11 cellular contexts compared by ENCODE assay signal in genomic region chr7:135151162-135151932, GRCh38. TPM values are rescaled to one million over a fixed set of nuclear protein-coding genes. Genes with fewer than 3 reads are reported as not detected.
DNase-seq lines count a peak whose midpoint lies in the region; ATAC-seq, FAIRE-seq and TF ChIP-seq lines count a peak whose summit lies in the region.
"Had no signal": no experiment of that assay in that cellular context is flagged by ENCODE, and none has a peak within 500 bp of the region (broad histone marks: within the 10 kb centered on the region; RNA-seq: fewer than 3 reads in every experiment).

No MANE protein-coding gene starts in this region.

- peak overlapping the region; percentile 88 for H3K4me2 ChIP-seq in HepG2 (ENCODE audit: low read depth, low read length)

- ATAC-seq in activated T-cell treated with anti-CD3 and anti-CD28 coated beads, Interleukin-2, amount 50 U/mL, for 72 hours (replicated peaks in 1 of 2), result no peak
- ATAC-seq in T-helper 17 cell (peak; percentile 2), HepG2 (no peak)

- peaks cover 38 to 59% of the 10 kb centered on the region in 2 donors for H3K36me3 Mint-ChIP-seq in activated T-cell treated with anti-CD3 and anti-CD28 coated beads, Interleukin-2, amount 50 U/mL, for 72 hours (ENCODE audit: insufficient read depth in 2 of 2)
- H3K36me3 Mint-ChIP-seq in T-helper 17 cell (ENCODE audit: low read depth), result peaks cover 17% of the 10 kb centered on the region

- no peaks in the 10 kb centered on the region; a peak in 1 of 5 replicates for H3K27me3 ChIP-seq in HepG2 (ENCODE audit: control insufficient read depth in 1 of 2, insufficient read depth in 2 of 2, low read length in 2 of 2)
- H3K27me3 ChIP-seq in tibial nerve, result no peaks in the 10 kb centered on the region

- H3K27ac ChIP-seq in HepG2 (ENCODE audit: extremely low read length, insufficient read depth, low read length) (no peak overlapping the region), tibial nerve (peak overlapping the region in 3 of 4 donors; percentile 25 to 98 (median 98))

- in situ Hi-C loops in HepG2 (cut with HindIII; ENCODE audit: extremely low pct_ligation_motif_present, low pct_unique_long_range_greater_than_20kb), result no loop called here

- H3K27me3 Mint-ChIP-seq in activated T-cell treated with anti-CD3 and anti-CD28 coated beads, Interleukin-2, amount 50 U/mL, for 72 hours (ENCODE audit: low read depth), result no peaks in the 10 kb centered on the region
- no peaks in the 10 kb centered on the region for H3K27me3 Mint-ChIP-seq in T-helper 17 cell

- peak overlapping the region; percentile 76 to 84 for H3K4me3 Mint-ChIP-seq in activated T-cell treated with anti-CD3 and anti-CD28 coated beads, Interleukin-2, amount 50 U/mL, for 72 hours
- peak overlapping the region; percentile 65 for H3K4me3 Mint-ChIP-seq in T-helper 17 cell

- intact Hi-C loops in HepG2 (cut with micrococcal nuclease; ENCODE audit: unreplicated experiment), result no loop called here

- BruUV-seq in HepG2 (replicated peaks; lab: Mats Ljungman, UMichigan), result no TSS peak

- H3K27ac Mint-ChIP-seq in activated T-cell treated with anti-CD3 and anti-CD28 coated beads, Interleukin-2, amount 50 U/mL, for 72 hours, result no peak overlapping the region
- peak overlapping the region; percentile 99 for H3K27ac Mint-ChIP-seq in T-helper 17 cell

- H2AFZ ChIP-seq in HepG2 (ENCODE audit: low read length), result no peak overlapping the region

- no peak for TF ChIP-seq POLR2A in HepG2 (IDR thresholded peaks at IDR 0.05; ENCODE audit: insufficient read depth in 1 of 2, low read depth in 2 of 2, low read length in 2 of 2)
- TF ChIP-seq POLR2A in tibial nerve (IDR thresholded peaks at IDR 0.05), result no peak

- H3K4me3 ChIP-seq in HepG2 (replicated peaks in 1 of 3; ENCODE audit: insufficient read depth in 1 of 3, low read depth in 2 of 3, low read length in 3 of 3), result 0 out of 6 replicates have a peak overlapping the region, but pooled peaks of 1 of the 3 experiments have one; percentile 7
- no peak overlapping the region for H3K4me3 ChIP-seq in tibial nerve

- TF ChIP-seq CTCF in HepG2 (CRISPR knock-in tag; IDR thresholded peaks at IDR 0.05) (no peak), tibial nerve (IDR thresholded peaks at IDR 0.05) (no peak)

- peaks cover 14 to 26% of the 10 kb centered on the region in 2 donors for H3K9me3 Mint-ChIP-seq in activated T-cell treated with anti-CD3 and anti-CD28 coated beads, Interleukin-2, amount 50 U/mL, for 72 hours

- H3K9me3 ChIP-seq in T-helper 17 cell (ENCODE audit: control insufficient read depth, low read length, poor library complexity, severe bottlenecking) (peaks cover 10% of the 10 kb centered on the region), HepG2 (ENCODE audit: low read length) (peaks cover 14% of the 10 kb centered on the region), tibial nerve (peaks cover 0 to 32% (median 2%) of the 10 kb centered on the region in 4 donors)

- H3K9ac ChIP-seq in HepG2 (ENCODE audit: insufficient read depth, low read depth, low read length), result no peak overlapping the region

- TF ChIP-seq EP300 in HepG2 (IDR thresholded peaks at IDR 0.05; ENCODE audit: low read depth in 2 of 2, low read length in 2 of 2) (no peak), HepG2 (CRISPR knock-in tag; IDR thresholded peaks at IDR 0.05; ENCODE audit: borderline replicate concordance) (no peak), tibial nerve (IDR thresholded peaks at IDR 0.05) (peak in 1 of 2 donors; percentile 51)

- H3K4me1 ChIP-seq in HepG2 (ENCODE audit: insufficient read depth, low read length) (peaks cover 65% of the 10 kb centered on the region), tibial nerve (peaks cover 0 to 38% (median 23%) of the 10 kb centered on the region in 4 donors)

- H3K36me3 ChIP-seq in HepG2 (replicated peaks in 1 of 2; ENCODE audit: control insufficient read depth in 1 of 2, insufficient read depth in 2 of 2, low read length in 2 of 2), result peaks cover 2 to 8% of the 10 kb centered on the region in 2 experiments; a peak in 1 of 5 replicates
- peaks cover 0 to 27% (median 0%) of the 10 kb centered on the region in 3 donors for H3K36me3 ChIP-seq in tibial nerve

- WGBS in HepG2 (ENCODE audit: low lambda C conversion rate), result 87% methylated on average over 6 of the region's 8 CpGs
- 79 to 90% methylated on average over 8 of the region's 8 CpGs for WGBS in tibial nerve, 2 donors

- CTCF ChIA-PET in HepG2 (lab: Yijun Ruan, JAX; ENCODE audit: low intra/inter-chr PET ratio, low total read pairs), result no interaction called here

- no peak for FAIRE-seq in HepG2 (lab: Jason Lieb, UNC)

- peaks cover 76% of the 10 kb centered on the region for H3K79me2 ChIP-seq in HepG2 (ENCODE audit: insufficient read depth, low read length)

- H4K20me1 ChIP-seq in HepG2 (ENCODE audit: insufficient read depth, low read length), result no peaks in the 10 kb centered on the region; the same call in 1 of the 2 replicates

- TF ChIP-seq RAD21 in HepG2 (CRISPR knock-in tag; IDR thresholded peaks at IDR 0.05), result no peak

- no peak for DNase-seq in activated T-cell treated with anti-CD3 and anti-CD28 coated beads, Interleukin-2, amount 50 U/mL, for 72 hours
- DNase-seq in activated T-cell treated with anti-CD3 and anti-CD28 coated beads, Interleukin-2, amount 50 U/mL, for 1 hour, result no peak
- no peak for DNase-seq in T-helper 17 cell
- no peak for DNase-seq in HepG2 (ENCODE audit: low spot score)
- no peak for DNase-seq in tibial nerve (ENCODE audit: low spot score in 2 of 2)
- DNase-seq in cerebellar nuclear complex (lab: John Stamatoyannopoulos, UW), result no peak
- DNase-seq in COLO829 (ENCODE audit: low spot score), result no peak
- no peak for DNase-seq in activated CD8-positive, alpha-beta memory T cell treated with anti-CD3 and anti-CD28 coated beads, Interleukin-2, amount 50 U/mL, for 4 hours
- DNase-seq: NCI-H2029, posterior cingulate gyrus, SHP77 had no signal

- POLR2A ChIA-PET in HepG2 (lab: Yijun Ruan, JAX), result interaction anchor here (1.4 to 1.5 kb wide), 3 partner anchors 9 to 165 kb away, joined by 3 to 4 read pairs (median 3); partner anchors contain the start of gene AGBL3

- H3K4me1 Mint-ChIP-seq in activated T-cell treated with anti-CD3 and anti-CD28 coated beads, Interleukin-2, amount 50 U/mL, for 72 hours (ENCODE audit: low read depth), result peaks cover 69% of the 10 kb centered on the region
- H3K4me1 Mint-ChIP-seq in T-helper 17 cell, result peaks cover 43% of the 10 kb centered on the region

RNA-seq across cellular contexts. Expression of gene TMEM140, which starts 3.5 kb away (rescaled TPM):
- 10 to 100 TPM; 26.4 to 37.0 TPM for total RNA-seq in activated T-cell treated with anti-CD3 and anti-CD28 coated beads, Interleukin-2, amount 50 U/mL, for 72 hours
- total RNA-seq in T-helper 17 cell, result 10 to 100 TPM; 24.5 to 55.2 TPM
- total RNA-seq in HepG2 (2016; rRNA removed; fragmentation: Illumina TruSeq; extraction: Trizol), result 5.6 and 9.2 TPM in 2 replicates
- 1.1 and 1.5 TPM in 2 replicates for total RNA-seq in HepG2 (2016; cell fraction: cytosol; rRNA removed; fragmentation: Illumina TruSeq; extraction: Trizol; ENCODE audit: low read depth)
- total RNA-seq in HepG2 (2016; cell fraction: insoluble cytoplasmic fraction; rRNA removed; fragmentation: Illumina TruSeq; extraction: Trizol), result 6.3 and 8.9 TPM in 2 replicates
- 2.6 and 3.2 TPM in 2 replicates for total RNA-seq in HepG2 (2016; cell fraction: membrane; rRNA removed; fragmentation: Illumina TruSeq; extraction: Trizol)
- 7.9 and 10.4 TPM in 2 replicates for total RNA-seq in HepG2 (2016; cell fraction: nucleus; rRNA removed; fragmentation: Illumina TruSeq; extraction: Trizol)
- polyA plus RNA-seq in HepG2 (2011; rRNA removed), result 21.7 and 35.7 TPM in 2 replicates
- polyA plus RNA-seq in HepG2 (2011; cell fraction: cytosol; rRNA removed), result 24.2 and 35.4 TPM in 2 replicates
- polyA plus RNA-seq in HepG2 (2011; cell fraction: nucleus; rRNA removed), result 17.7 and 30.5 TPM in 2 replicates
- polyA plus RNA-seq in HepG2 (2012), result 45.3 and 74.1 TPM in 2 replicates
- polyA plus RNA-seq in HepG2 (2016; cell fraction: cytosol; fragmentation: Illumina TruSeq; extraction: Trizol; ENCODE audit: low read depth), result 1.1 TPM in 2 replicates
- 5.3 and 6.1 TPM in 2 replicates for polyA plus RNA-seq in HepG2 (2016; cell fraction: insoluble cytoplasmic fraction; fragmentation: Illumina TruSeq; extraction: Trizol; ENCODE audit: low read depth)
- polyA plus RNA-seq in HepG2 (2016; cell fraction: membrane; fragmentation: Illumina TruSeq; extraction: Trizol; ENCODE audit: low read depth), result 2.1 and 2.2 TPM in 2 replicates
- polyA plus RNA-seq in HepG2 (2016; cell fraction: nucleus; fragmentation: Illumina TruSeq; extraction: Trizol; ENCODE audit: insufficient read depth, low read depth), result 7.8 and 11.6 TPM in 2 replicates
- polyA minus RNA-seq in HepG2 (2011; rRNA and poly(A)+ RNA removed; ENCODE audit: low replicate concordance), result 0.26 and 39.0 TPM in 2 replicates
- polyA minus RNA-seq in HepG2 (2011; cell fraction: cytosol; rRNA and poly(A)+ RNA removed), result 15.9 and 32.1 TPM in 2 replicates
- polyA minus RNA-seq in HepG2 (2011; cell fraction: nucleus; rRNA and poly(A)+ RNA removed), result 41.2 and 55.0 TPM in 2 replicates
- total RNA-seq in tibial nerve, result 10 to 100 TPM; 20.5 to 46.9 (median 32.5) TPM

RNA-seq across cellular contexts. Expression of gene CYREN, which starts 19.2 kb away (rescaled TPM):
- total RNA-seq in activated T-cell treated with anti-CD3 and anti-CD28 coated beads, Interleukin-2, amount 50 U/mL, for 72 hours, result 10 to 100 TPM; 33.4 to 44.5 TPM
- 10 to 100 TPM; 21.0 to 23.2 TPM for total RNA-seq in T-helper 17 cell
- total RNA-seq in HepG2 (2016; rRNA removed; fragmentation: Illumina TruSeq; extraction: Trizol), result 60.7 and 68.6 TPM in 2 replicates
- total RNA-seq in HepG2 (2016; cell fraction: cytosol; rRNA removed; fragmentation: Illumina TruSeq; extraction: Trizol; ENCODE audit: low read depth), result 24.2 and 27.7 TPM in 2 replicates
- total RNA-seq in HepG2 (2016; cell fraction: insoluble cytoplasmic fraction; rRNA removed; fragmentation: Illumina TruSeq; extraction: Trizol), result 58.8 and 66.8 TPM in 2 replicates
- 48.2 and 58.3 TPM in 2 replicates for total RNA-seq in HepG2 (2016; cell fraction: membrane; rRNA removed; fragmentation: Illumina TruSeq; extraction: Trizol)
- 42.2 and 46.2 TPM in 2 replicates for total RNA-seq in HepG2 (2016; cell fraction: nucleus; rRNA removed; fragmentation: Illumina TruSeq; extraction: Trizol)
- polyA plus RNA-seq in HepG2 (2011; rRNA removed), result 19.3 and 20.7 TPM in 2 replicates
- polyA plus RNA-seq in HepG2 (2011; cell fraction: cytosol; rRNA removed), result 19.8 and 20.9 TPM in 2 replicates
- polyA plus RNA-seq in HepG2 (2011; cell fraction: nucleus; rRNA removed), result 15.6 and 18.8 TPM in 2 replicates
- 44.5 and 69.6 TPM in 2 replicates for polyA plus RNA-seq in HepG2 (2012)
- 13.5 and 22.0 TPM in 2 replicates for polyA plus RNA-seq in HepG2 (2016; cell fraction: cytosol; fragmentation: Illumina TruSeq; extraction: Trizol; ENCODE audit: low read depth)
- 62.6 and 67.4 TPM in 2 replicates for polyA plus RNA-seq in HepG2 (2016; cell fraction: insoluble cytoplasmic fraction; fragmentation: Illumina TruSeq; extraction: Trizol; ENCODE audit: low read depth)
- polyA plus RNA-seq in HepG2 (2016; cell fraction: membrane; fragmentation: Illumina TruSeq; extraction: Trizol; ENCODE audit: low read depth), result 31.2 and 44.6 TPM in 2 replicates
- polyA plus RNA-seq in HepG2 (2016; cell fraction: nucleus; fragmentation: Illumina TruSeq; extraction: Trizol; ENCODE audit: insufficient read depth, low read depth), result 46.9 and 49.8 TPM in 2 replicates
- 24.4 and 62.5 TPM in 2 replicates for polyA minus RNA-seq in HepG2 (2011; rRNA and poly(A)+ RNA removed; ENCODE audit: low replicate concordance)
- polyA minus RNA-seq in HepG2 (2011; cell fraction: cytosol; rRNA and poly(A)+ RNA removed), result 8.6 and 12.1 TPM in 2 replicates
- polyA minus RNA-seq in HepG2 (2011; cell fraction: nucleus; rRNA and poly(A)+ RNA removed), result 20.6 and 24.7 TPM in 2 replicates
- 10 to 100 TPM; 41.8 to 50.6 (median 49.4) TPM for total RNA-seq in tibial nerve

RNA-seq across cellular contexts. Expression of gene WDR91, which starts 60.0 kb away (rescaled TPM):
- total RNA-seq in activated T-cell treated with anti-CD3 and anti-CD28 coated beads, Interleukin-2, amount 50 U/mL, for 72 hours, result 10 to 100 TPM; 21.5 to 27.1 TPM
- total RNA-seq in T-helper 17 cell (10 to 100 TPM; 31.6 to 37.5 TPM), HepG2 (2016; rRNA removed; fragmentation: Illumina TruSeq; extraction: Trizol) (10.0 and 12.1 TPM in 2 replicates), tibial nerve (10 to 100 TPM; 20.7 to 82.2 (median 32.6) TPM)
- total RNA-seq in HepG2 (2016; cell fraction: cytosol; rRNA removed; fragmentation: Illumina TruSeq; extraction: Trizol; ENCODE audit: low read depth), result 1.1 and 1.8 TPM in 2 replicates
- 9.2 and 12.1 TPM in 2 replicates for total RNA-seq in HepG2 (2016; cell fraction: insoluble cytoplasmic fraction; rRNA removed; fragmentation: Illumina TruSeq; extraction: Trizol)
- total RNA-seq in HepG2 (2016; cell fraction: membrane; rRNA removed; fragmentation: Illumina TruSeq; extraction: Trizol), result 1.5 and 2.3 TPM in 2 replicates
- total RNA-seq in HepG2 (2016; cell fraction: nucleus; rRNA removed; fragmentation: Illumina TruSeq; extraction: Trizol), result 11.3 and 14.5 TPM in 2 replicates
- 11.6 and 13.7 TPM in 2 replicates for polyA plus RNA-seq in HepG2 (2011; rRNA removed)
- polyA plus RNA-seq in HepG2 (2011; cell fraction: cytosol; rRNA removed), result 7.2 and 8.6 TPM in 2 replicates
- 43.9 and 51.3 TPM in 2 replicates for polyA plus RNA-seq in HepG2 (2011; cell fraction: nucleus; rRNA removed)
- polyA plus RNA-seq in HepG2 (2012), result 5.7 and 6.1 TPM in 2 replicates
- 0.26 and 0.31 TPM in 2 replicates for polyA plus RNA-seq in HepG2 (2016; cell fraction: cytosol; fragmentation: Illumina TruSeq; extraction: Trizol; ENCODE audit: low read depth)
- polyA plus RNA-seq in HepG2 (2016; cell fraction: insoluble cytoplasmic fraction; fragmentation: Illumina TruSeq; extraction: Trizol; ENCODE audit: low read depth), result 10.7 and 11.4 TPM in 2 replicates
- 0.56 and 0.65 TPM in 2 replicates for polyA plus RNA-seq in HepG2 (2016; cell fraction: membrane; fragmentation: Illumina TruSeq; extraction: Trizol; ENCODE audit: low read depth)
- 21.1 and 22.2 TPM in 2 replicates for polyA plus RNA-seq in HepG2 (2016; cell fraction: nucleus; fragmentation: Illumina TruSeq; extraction: Trizol; ENCODE audit: insufficient read depth, low read depth)
- polyA minus RNA-seq in HepG2 (2011; rRNA and poly(A)+ RNA removed; ENCODE audit: low replicate concordance), result 8.2 and 19.7 TPM in 2 replicates
- polyA minus RNA-seq in HepG2 (2011; cell fraction: cytosol; rRNA and poly(A)+ RNA removed), result 5.3 and 8.8 TPM in 2 replicates
- 12.6 and 17.4 TPM in 2 replicates for polyA minus RNA-seq in HepG2 (2011; cell fraction: nucleus; rRNA and poly(A)+ RNA removed)
